In the genomic region with DNA sequence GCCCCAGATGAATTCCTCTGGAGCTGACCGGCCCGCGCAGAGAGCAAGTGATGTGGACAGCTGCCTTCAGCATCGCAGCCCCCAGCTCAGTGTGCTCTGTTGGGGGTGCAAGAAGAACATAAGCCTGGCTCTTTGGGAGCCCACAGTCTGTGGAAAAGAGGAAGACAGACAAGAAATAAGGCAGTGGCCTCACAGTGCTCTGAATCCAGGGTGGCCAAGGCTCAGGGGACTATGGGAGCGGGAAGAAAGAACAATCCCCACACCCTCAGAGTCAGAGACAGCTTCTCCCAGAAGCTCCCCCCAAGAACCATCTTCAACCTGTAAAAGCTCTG, we compare ENCODE assay signal across 1 cellular context.
TF ChIP-seq lines count a peak whose summit lies in the region.

No MANE protein-coding gene starts in this region.

TF ChIP-seq in A549, 52 proteins besides CTCF, POLR2A, EP300 and RAD21 (continued from another document):
- no peak for TF ChIP-seq KDM5A (IDR thresholded peaks at IDR 0.05)
- TF ChIP-seq RARB (CRISPR knock-in tag; IDR thresholded peaks at IDR 0.05), result no peak
- TF ChIP-seq PHF8 (IDR thresholded peaks at IDR 0.05; ENCODE audit: borderline replicate concordance, low read depth), result no peak
- TF ChIP-seq CEBPB (IDR thresholded peaks at IDR 0.05), result no peak
- no peak for TF ChIP-seq ATOH8 (CRISPR knock-in tag; IDR thresholded peaks at IDR 0.05; ENCODE audit: low read depth)
- TF ChIP-seq CBX8 (IDR thresholded peaks at IDR 0.05), result no peak
- TF ChIP-seq EHMT2 (IDR thresholded peaks at IDR 0.05; ENCODE audit: low read depth), result no peak
- TF ChIP-seq KDM1A (IDR thresholded peaks at IDR 0.05; ENCODE audit: low read depth), result no peak
- no peak for TF ChIP-seq SMC3 (IDR thresholded peaks at IDR 0.05)
- no peak for TF ChIP-seq ZFP36 (IDR thresholded peaks at IDR 0.05; ENCODE audit: borderline replicate concordance, partially characterized antibody)
